8 cellular contexts compared by ENCODE assay signal in the genomic region with DNA sequence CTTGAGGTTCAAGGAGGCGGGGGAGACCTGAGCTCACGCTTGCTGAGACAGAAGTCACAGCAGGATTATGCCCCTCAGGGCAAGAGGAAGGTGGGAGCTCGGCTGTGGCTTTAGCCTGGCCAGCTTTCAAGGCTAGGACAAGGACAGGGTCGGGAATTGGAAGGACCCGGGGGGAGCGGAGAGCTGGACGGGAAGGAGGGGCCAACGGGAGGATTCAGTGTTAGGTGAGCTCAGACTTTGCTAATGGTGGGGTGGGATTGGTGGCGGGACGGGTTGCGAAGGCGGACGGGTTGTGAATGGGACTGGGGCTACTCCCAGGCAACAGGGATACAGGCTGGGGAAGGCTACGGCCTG. TPM values are rescaled to one million over a fixed set of nuclear protein-coding genes. Genes with fewer than 3 reads are reported as not detected.
DNase-seq lines count a peak whose midpoint lies in the region; ATAC-seq and TF ChIP-seq lines count a peak whose summit lies in the region.

No MANE protein-coding gene starts in this region.

- H3K4me3 Mint-ChIP-seq in activated T-helper 17 cell treated with anti-CD3 and anti-CD28 coated beads, Interleukin-2, amount 50 U/mL, for 72 hours, result peak overlapping the region; percentile 90
- peak overlapping the region; percentile 91 for H3K4me3 Mint-ChIP-seq in stimulated activated memory B cell treated with anti-CD40 and anti-IgM and Interleukin-4, amounts not matched to agents 10 μg/mL and 1 μg/mL and 100 μg/mL, for 72 hours

- no peaks in the 10 kb centered on the region for H3K27me3 Mint-ChIP-seq in activated T-helper 17 cell treated with anti-CD3 and anti-CD28 coated beads, Interleukin-2, amount 50 U/mL, for 72 hours
- H3K27me3 Mint-ChIP-seq in stimulated activated memory B cell treated with anti-CD40 and anti-IgM and Interleukin-4, amounts not matched to agents 10 μg/mL and 1 μg/mL and 100 μg/mL, for 72 hours, result no peaks in the 10 kb centered on the region

- no peaks in the 10 kb centered on the region for H3K9me3 Mint-ChIP-seq in activated T-helper 17 cell treated with anti-CD3 and anti-CD28 coated beads, Interleukin-2, amount 50 U/mL, for 72 hours
- no peaks in the 10 kb centered on the region for H3K9me3 Mint-ChIP-seq in stimulated activated memory B cell treated with anti-CD40 and anti-IgM and Interleukin-4, amounts not matched to agents 10 μg/mL and 1 μg/mL and 100 μg/mL, for 72 hours

- H3K4me1 ChIP-seq in iPS-18a (ENCODE audit: control insufficient read depth, low read depth, low read length), result peaks cover 4% of the 10 kb centered on the region

- ATAC-seq in activated T-helper 17 cell treated with anti-CD3 and anti-CD28 coated beads, Interleukin-2, amount 50 U/mL, for 72 hours (replicated peaks), result no peak
- ATAC-seq in stimulated activated memory B cell treated with anti-CD40 and anti-IgM and Interleukin-4, amounts not matched to agents 10 μg/mL and 1 μg/mL and 100 μg/mL, for 72 hours, result no peak
- no peak for ATAC-seq in HG03039 (IDR thresholded peaks at IDR 0.05; ENCODE audit: unreplicated experiment)

- H3K27me3 ChIP-seq in HL-60 (ENCODE audit: insufficient read depth, poor library complexity, severe bottlenecking) (no peaks in the 10 kb centered on the region), iPS-18a (ENCODE audit: control insufficient read depth, insufficient read depth, low read length) (no peaks in the 10 kb centered on the region)

- H3K27ac ChIP-seq in HL-60 (replicated peaks), result peak overlapping the region; percentile 98
- peak overlapping the region; percentile 73 for H3K27ac ChIP-seq in iPS-18a (ENCODE audit: low read length)

- TF ChIP-seq CTCF in HL-60 (IDR thresholded peaks at IDR 0.05; ENCODE audit: insufficient read depth, low read length) (no peak), GM20000 (IDR thresholded peaks at IDR 0.05; ENCODE audit: extremely low read depth, missing control alignments) (no peak)

- no peaks in the 10 kb centered on the region for H3K9me3 ChIP-seq in iPS-18a (ENCODE audit: control insufficient read depth, low read depth, low read length)

- peak overlapping the region; percentile 100 for H3K27ac Mint-ChIP-seq in activated T-helper 17 cell treated with anti-CD3 and anti-CD28 coated beads, Interleukin-2, amount 50 U/mL, for 72 hours
- peak overlapping the region; percentile 88 for H3K27ac Mint-ChIP-seq in stimulated activated memory B cell treated with anti-CD40 and anti-IgM and Interleukin-4, amounts not matched to agents 10 μg/mL and 1 μg/mL and 100 μg/mL, for 72 hours

- peaks cover 14% of the 10 kb centered on the region for H3K4me1 Mint-ChIP-seq in activated T-helper 17 cell treated with anti-CD3 and anti-CD28 coated beads, Interleukin-2, amount 50 U/mL, for 72 hours
- peaks cover 32% of the 10 kb centered on the region for H3K4me1 Mint-ChIP-seq in stimulated activated memory B cell treated with anti-CD40 and anti-IgM and Interleukin-4, amounts not matched to agents 10 μg/mL and 1 μg/mL and 100 μg/mL, for 72 hours

- DNase-seq in HL-60 (ENCODE audit: low read depth in 1 of 2, low spot score in 1 of 2), result no peak
- DNase-seq in GM20000 (ENCODE audit: low spot score), result no peak
- DNase-seq in NCI-H82 (lab: John Stamatoyannopoulos, UW), result no peak
- no peak for DNase-seq in CD1c-positive myeloid dendritic cell (ENCODE audit: extremely low spot score)

- H3K4me3 ChIP-seq in HL-60 (replicated peaks; ENCODE audit: insufficient read depth, low read length), result peak overlapping the region; percentile 20
- peak overlapping the region; percentile 93 for H3K4me3 ChIP-seq in iPS-18a (ENCODE audit: low read length)

- H3K36me3 Mint-ChIP-seq in activated T-helper 17 cell treated with anti-CD3 and anti-CD28 coated beads, Interleukin-2, amount 50 U/mL, for 72 hours (ENCODE audit: low read depth), result peaks cover 24% of the 10 kb centered on the region
- peaks cover 7% of the 10 kb centered on the region for H3K36me3 Mint-ChIP-seq in stimulated activated memory B cell treated with anti-CD40 and anti-IgM and Interleukin-4, amounts not matched to agents 10 μg/mL and 1 μg/mL and 100 μg/mL, for 72 hours

- H3K9ac ChIP-seq in iPS-18a (ENCODE audit: low read length), result peak overlapping the region; percentile 98

- H3K36me3 ChIP-seq in iPS-18a (ENCODE audit: control insufficient read depth, low read depth, low read length), result no peaks in the 10 kb centered on the region

RNA-seq across cellular contexts. Expression of a gene that starts 0.2 kb away (rescaled TPM):
- under 1 TPM; 0.71 to 0.74 TPM for total RNA-seq in activated T-helper 17 cell treated with anti-CD3 and anti-CD28 coated beads, Interleukin-2, amount 50 U/mL, for 72 hours

RNA-seq across cellular contexts. Expression of a gene that starts 0.4 kb away (rescaled TPM):
- 100 to 1,000 TPM in 1 of 2 donors, 10 to 100 TPM in 1; 77.6 to 124 TPM for total RNA-seq in activated T-helper 17 cell treated with anti-CD3 and anti-CD28 coated beads, Interleukin-2, amount 50 U/mL, for 72 hours

RNA-seq across cellular contexts. Expression of a gene that starts 11.3 kb away (rescaled TPM):
- 100 to 1,000 TPM in 1 of 2 donors, 10 to 100 TPM in 1; 52.3 to 149 TPM for total RNA-seq in activated T-helper 17 cell treated with anti-CD3 and anti-CD28 coated beads, Interleukin-2, amount 50 U/mL, for 72 hours
